Comparison of ENCODE assay signal across 9 cellular contexts in the genomic region with DNA sequence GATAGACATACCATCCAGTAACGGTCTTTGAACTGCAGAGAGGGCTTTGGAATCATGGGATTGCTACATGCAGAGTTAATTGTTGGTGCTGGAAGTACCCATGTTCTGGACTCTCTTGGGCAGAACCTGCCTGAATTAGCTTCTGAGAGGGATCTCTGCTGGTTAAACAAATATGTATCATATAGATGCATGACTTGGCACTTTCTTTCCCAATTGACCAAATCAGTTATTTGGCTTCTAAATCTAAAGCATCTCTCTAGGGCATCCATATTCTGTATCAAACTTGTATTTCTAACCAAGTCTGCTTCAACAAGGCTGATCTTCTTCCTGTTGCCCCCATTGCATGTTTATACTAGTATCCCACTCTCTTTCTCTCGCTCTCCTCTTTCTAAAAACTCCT.
"Had no signal": no experiment of that assay in that cellular context is flagged by ENCODE, and none has a peak within 500 bp of the region (broad histone marks: within the 10 kb centered on the region; RNA-seq: fewer than 3 reads in every experiment).

No MANE protein-coding gene starts in this region.

- DNase-seq: GM23248, GOT3, H7, HFFc6, KG1 had no signal

- H3K27ac Mint-ChIP-seq: HFFc6, IgD-negative memory B cell had no signal

- H3K36me3 Mint-ChIP-seq: IgD-negative memory B cell had no signal

- H3K9me3 ChIP-seq: HAP-1 had no signal

- H3K4me1 Mint-ChIP-seq: IgD-negative memory B cell had no signal

- H3K4me3 Mint-ChIP-seq: HFFc6 had no signal

- H3K27me3 Mint-ChIP-seq: IgD-negative memory B cell had no signal

- H2AFZ ChIP-seq: GM23248 had no signal

- H3K4me1 ChIP-seq: HAP-1 had no signal

- H3K27ac ChIP-seq: GM23248, HL-60 had no signal

- H3K36me3 ChIP-seq: HAP-1 had no signal

- H3K4me3 ChIP-seq: GM23248, HAP-1 had no signal

- H3K9ac ChIP-seq: GM23248 had no signal

- ATAC-seq: HCT116 had no signal
